Comparison of ENCODE assay signal across 15 cellular contexts in genomic region chr5:132223861-132224260, GRCh38. TPM values are rescaled to one million over a fixed set of nuclear protein-coding genes. Genes with fewer than 3 reads are reported as not detected.
DNase-seq lines count a peak whose midpoint lies in the region; FAIRE-seq and TF ChIP-seq lines count a peak whose summit lies in the region.
"Had no signal": no experiment of that assay in that cellular context is flagged by ENCODE, and none has a peak within 500 bp of the region (broad histone marks: within the 10 kb centered on the region; RNA-seq: fewer than 3 reads in every experiment).

No MANE protein-coding gene starts in this region.

- H3K36me3 Mint-ChIP-seq in nephron (ENCODE audit: low read depth), result no peaks in the 10 kb centered on the region
- H3K36me3 Mint-ChIP-seq: T-cell had no signal

- H3K27ac ChIP-seq in RWPE1 (peak overlapping the region; percentile 96), esophagus (ENCODE audit: low read depth in 2 of 2, low read length in 1 of 2) (peak overlapping the region; percentile 51 to 68), tibial artery (peak overlapping the region; percentile 57 to 95)

- peak overlapping the region in 1 of 3 experiments; percentile 45 for H3K4me3 Mint-ChIP-seq in nephron
- H3K4me3 Mint-ChIP-seq: activated CD4-positive, alpha-beta memory T cell treated with anti-CD3 and anti-CD28 coated beads, Interleukin-2, amount 10 ng/mL, durations not matched to agents 7 days and 5 days; central memory CD8-positive, alpha-beta T cell; T-cell had no signal

- CTCF ChIA-PET in RWPE1 (lab: Yijun Ruan, JAX), result interaction anchor here (0.6 to 1.8 kb wide), 2 partner anchors 14 to 856 kb away, joined by 8 to 9 read pairs; no protein-coding TSS in a partner anchor

- WGBS in esophagus, 2 donors, result 89 to 97% methylated on average over 2 of the region's 2 CpGs

- DNase-seq in RWPE1 (ENCODE audit: low spot score) (no peak), tibial artery (no peak), activated T-cell treated with anti-CD3 and anti-CD28 coated beads for 4 hours (no peak), HTR-8/SVneo (ENCODE audit: insufficient read length, low spot score) (no peak), HCEC 1CT (no peak)
- DNase-seq: activated CD4-positive, alpha-beta memory T cell treated with anti-CD3 and anti-CD28 coated beads, Interleukin-2, amount 10 ng/mL, durations not matched to agents 7 days and 5 days; COR-L47; MG63; NCI-H1930; stimulated activated CD4-positive, alpha-beta T cell treated with anti-CD3 and anti-CD28 coated beads, Interleukin-15, amount 100 ng/mL, for 24 hours; stimulated activated naive CD4-positive, alpha-beta T cell treated with Interleukin-2 at 50 U/mL for 16 hours; T-cell had no signal

- H3K27me3 Mint-ChIP-seq in nephron (ENCODE audit: low read depth), result peaks cover 3% of the 10 kb centered on the region

- POLR2A ChIA-PET in RWPE1 (lab: Yijun Ruan, JAX; ENCODE audit: low non-redundant PET), result no interaction called here

- TF ChIP-seq CTCF in RWPE1 (conservative IDR thresholded peaks at IDR 0.05; ENCODE audit: low read depth), result no peak
- no peak for TF ChIP-seq CTCF in nephron (IDR thresholded peaks at IDR 0.05; ENCODE audit: unreplicated experiment in 3 of 3)
- TF ChIP-seq CTCF in tibial artery (IDR thresholded peaks at IDR 0.05), result no peak

- H3K9me3 ChIP-seq in esophagus (ENCODE audit: control insufficient read depth in 2 of 2, insufficient read depth in 1 of 2, low read depth in 1 of 2, low read length in 1 of 2), result no peaks in the 10 kb centered on the region
- H3K9me3 ChIP-seq in tibial artery, result no peaks in the 10 kb centered on the region
- H3K9me3 ChIP-seq: MG63 had no signal

- H3K4me1 Mint-ChIP-seq in nephron, result peaks cover 69% of the 10 kb centered on the region

- no peaks in the 10 kb centered on the region for H3K27me3 ChIP-seq in esophagus (ENCODE audit: control insufficient read depth in 1 of 2, insufficient read depth in 2 of 2, low read length in 2 of 2)
- no peaks in the 10 kb centered on the region for H3K27me3 ChIP-seq in tibial artery
- H3K27me3 ChIP-seq: MG63 had no signal

- no peaks in the 10 kb centered on the region for H3K9me3 Mint-ChIP-seq in nephron
- H3K9me3 Mint-ChIP-seq: activated CD4-positive, alpha-beta memory T cell treated with anti-CD3 and anti-CD28 coated beads, Interleukin-2, amount 10 ng/mL, durations not matched to agents 7 days and 5 days; central memory CD8-positive, alpha-beta T cell; T-cell had no signal

- intact Hi-C loops in tibial artery (cut with DNase I; ENCODE audit: low total_unique reads), result no loop called here

- H3K4me3 ChIP-seq in esophagus (ENCODE audit: low read depth in 1 of 2, low read length in 2 of 2) (no peak overlapping the region), tibial artery (no peak overlapping the region)
- H3K4me3 ChIP-seq: MG63 had no signal

- no peaks in the 10 kb centered on the region for H3K36me3 ChIP-seq in esophagus (ENCODE audit: control insufficient read depth in 2 of 2, insufficient read depth in 2 of 2, low read length in 1 of 2)
- H3K36me3 ChIP-seq in tibial artery, result no peaks in the 10 kb centered on the region
- H3K36me3 ChIP-seq: MG63 had no signal

- H3K4me1 ChIP-seq in esophagus (ENCODE audit: control insufficient read depth in 2 of 2, insufficient read depth in 2 of 2, low read length in 1 of 2), result peaks cover 17 to 46% of the 10 kb centered on the region in 2 donors
- H3K4me1 ChIP-seq in tibial artery, result peaks cover 0 to 90% (median 70%) of the 10 kb centered on the region in 4 donors

- no peak for FAIRE-seq in HTR-8/SVneo (lab: Jason Lieb, UNC)

- peak overlapping the region in 2 of 3 experiments; percentile 80 to 90 for H3K27ac Mint-ChIP-seq in nephron
- H3K27ac Mint-ChIP-seq: activated CD4-positive, alpha-beta memory T cell treated with anti-CD3 and anti-CD28 coated beads, Interleukin-2, amount 10 ng/mL, durations not matched to agents 7 days and 5 days; T-cell had no signal

RNA-seq across cellular contexts. Expression of gene P4HA2, which starts 3.8 kb away (rescaled TPM):
- polyA plus RNA-seq in esophagus, result 10 to 100 TPM; 11.5 to 11.9 TPM

RNA-seq across cellular contexts. Expression of gene PDLIM4, which starts 33.6 kb away (rescaled TPM):
- 10 to 100 TPM; 33.3 to 58.9 TPM for polyA plus RNA-seq in esophagus
